ENCODE assay signal across 15 cellular contexts in the genomic region with DNA sequence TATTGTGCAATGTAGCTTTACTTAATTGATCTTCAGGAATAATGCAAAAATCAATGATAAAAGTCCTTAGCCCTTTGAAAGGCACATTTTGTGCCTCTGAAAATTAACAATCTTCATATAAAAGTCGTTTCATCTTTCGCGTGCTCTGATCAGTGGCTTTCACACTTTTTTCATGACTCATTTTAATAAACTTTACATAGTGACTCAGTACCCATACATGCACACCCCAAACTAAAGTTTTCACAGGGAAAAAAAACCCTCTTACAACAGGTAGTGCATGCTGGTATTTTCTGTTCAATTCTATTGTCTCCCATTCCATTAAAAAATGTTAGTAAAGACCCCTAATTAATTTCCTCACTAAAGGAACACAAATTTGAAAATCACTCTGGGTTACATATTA. TPM values are rescaled to one million over a fixed set of nuclear protein-coding genes. Genes with fewer than 3 reads are reported as not detected.
A peak's percentile ranks its signal among the peaks of the same experiment; 100 is the strongest.
DNase-seq lines count a peak whose midpoint lies in the region; ATAC-seq, FAIRE-seq and TF ChIP-seq lines count a peak whose summit lies in the region.
"Had no signal": no experiment of that assay in that cellular context is flagged by ENCODE, and none has a peak within 500 bp of the region (broad histone marks: within the 10 kb centered on the region; RNA-seq: fewer than 3 reads in every experiment).

No MANE protein-coding gene starts in this region.

- H3K79me2 ChIP-seq in ACC112 (ENCODE audit: control insufficient read depth, insufficient read depth, low read length, unreplicated experiment) (no peaks in the 10 kb centered on the region), GM23248 (ENCODE audit: insufficient read depth) (no peaks in the 10 kb centered on the region), astrocyte (ENCODE audit: insufficient read depth, low read length) (no peaks in the 10 kb centered on the region), hepatocyte (no peaks in the 10 kb centered on the region)

- no peaks in the 10 kb centered on the region for H4K20me1 ChIP-seq in GM23248 (ENCODE audit: insufficient read depth)
- H4K20me1 ChIP-seq in astrocyte (ENCODE audit: insufficient read depth, low read length): no peaks in the 10 kb centered on the region
- H4K20me1 ChIP-seq in hepatocyte (ENCODE audit: insufficient read depth, poor library complexity, severe bottlenecking): no peaks in the 10 kb centered on the region
- H4K20me1 ChIP-seq: BLaER1 treated with 17β-estradiol and CSF1 and Interleukin-3, amounts not matched to agents 10 nM and 100 nM had no signal

- in situ Hi-C loops in GM23248 (cut with MboI): no loop called here

- H3K4me2 ChIP-seq in GM23248 (ENCODE audit: unreplicated experiment) (peak overlapping the region; percentile 10), astrocyte (ENCODE audit: low read length) (peak overlapping the region; percentile 75), hepatocyte (peak overlapping the region; percentile 62)
- H3K4me2 ChIP-seq: BLaER1 treated with 17β-estradiol and CSF1 and Interleukin-3, amounts not matched to agents 10 nM and 100 nM; KMS-11 had no signal

- H3K4me3 ChIP-seq in ACC112 (ENCODE audit: low read depth, low read length) (no peak overlapping the region), GM23248 (no peak overlapping the region), astrocyte (ENCODE audit: insufficient read depth, low read depth, low read length) (no peak overlapping the region), hepatocyte (no peak overlapping the region)
- H3K4me3 ChIP-seq: BLaER1 treated with 17β-estradiol and CSF1 and Interleukin-3, amounts not matched to agents 10 nM and 100 nM had no signal

- H3K27ac ChIP-seq in ACC112 (ENCODE audit: low read depth, low read length) (peak overlapping the region; percentile 21; the same call in 1 of the 2 replicates), GM23248 (no peak overlapping the region; the same call in 1 of the 2 replicates), astrocyte (ENCODE audit: low read depth, low read length) (peak overlapping the region; percentile 59), hepatocyte (no peak overlapping the region)
- H3K27ac ChIP-seq: BLaER1 treated with 17β-estradiol and CSF1 and Interleukin-3, amounts not matched to agents 10 nM and 100 nM; KMS-11 had no signal

- no peak overlapping the region for H3K9ac ChIP-seq in GM23248
- peak overlapping the region; percentile 26 for H3K9ac ChIP-seq in astrocyte (ENCODE audit: low read length)
- H3K9ac ChIP-seq: BLaER1 treated with 17β-estradiol and CSF1 and Interleukin-3, amounts not matched to agents 10 nM and 100 nM; KMS-11 had no signal

- H3K4me1 Mint-ChIP-seq in astrocyte (ENCODE audit: low read depth, unreplicated experiment): peaks cover 5% of the 10 kb centered on the region

- H3F3A ChIP-seq in GM23248 (ENCODE audit: insufficient read depth): peaks cover 4% of the 10 kb centered on the region; the same call in 1 of the 2 replicates

- H3K27ac Mint-ChIP-seq in astrocyte (ENCODE audit: unreplicated experiment): no peak overlapping the region

- DNase-seq in GM23248 (peak; percentile 55), astrocyte (ENCODE audit: low read depth) (peak; percentile 55), hepatocyte (ENCODE audit: low spot score) (no peak), NCI-H2081 (lab: John Stamatoyannopoulos, UW) (no peak), cerebellar nuclear complex (lab: John Stamatoyannopoulos, UW) (no peak)
- DNase-seq: activated CD8-positive, alpha-beta memory T cell treated with anti-CD3 and anti-CD28 coated beads, Interleukin-2, amount 50 U/mL, for 48 hours; amniotic stem cell; NCI-H187 treated with DMSO at 0.1 percent for 48 hours; retina; stimulated activated CD4-positive, alpha-beta T cell treated with anti-CD3 and anti-CD28 coated beads, Interleukin-2, amount 100 ng/mL, for 24 hours had no signal

- H3K27me3 ChIP-seq in ACC112 (ENCODE audit: insufficient read depth, low read length): no peaks in the 10 kb centered on the region
- H3K27me3 ChIP-seq in GM23248 (replicated peaks; ENCODE audit: insufficient read depth): no peaks in the 10 kb centered on the region
- no peaks in the 10 kb centered on the region for H3K27me3 ChIP-seq in astrocyte (ENCODE audit: insufficient read depth, low read length)
- H3K27me3 ChIP-seq in hepatocyte: no peaks in the 10 kb centered on the region
- H3K27me3 ChIP-seq: BLaER1 treated with 17β-estradiol and CSF1 and Interleukin-3, amounts not matched to agents 10 nM and 100 nM had no signal

- ATAC-seq in GM18520 (IDR thresholded peaks at IDR 0.05; ENCODE audit: unreplicated experiment) (no peak), HG03280 (IDR thresholded peaks at IDR 0.05; ENCODE audit: unreplicated experiment) (no peak)

- H3K27me3 Mint-ChIP-seq in astrocyte (ENCODE audit: low read depth, unreplicated experiment): no peaks in the 10 kb centered on the region

- H3K36me3 ChIP-seq in ACC112 (ENCODE audit: insufficient read depth, low read length) (0 out of 2 replicates have a peak, but pooled peaks cover 3% of the 10 kb centered on the region), GM23248 (ENCODE audit: low read depth) (no peaks in the 10 kb centered on the region), astrocyte (ENCODE audit: insufficient read depth, low read length) (no peaks in the 10 kb centered on the region), hepatocyte (replicated peaks; ENCODE audit: insufficient read depth, low read depth) (no peaks in the 10 kb centered on the region)

- H3K4me1 ChIP-seq in ACC112 (ENCODE audit: control insufficient read depth, insufficient read depth, low read length, unreplicated experiment) (peaks cover 25% of the 10 kb centered on the region), GM23248 (ENCODE audit: insufficient read depth) (peaks cover 38% of the 10 kb centered on the region), astrocyte (ENCODE audit: insufficient read depth, low read length) (peaks cover 35% of the 10 kb centered on the region), hepatocyte (ENCODE audit: insufficient read depth) (no peaks in the 10 kb centered on the region)

- H3K36me3 Mint-ChIP-seq in astrocyte (ENCODE audit: low read depth, unreplicated experiment): peaks cover 4% of the 10 kb centered on the region

- 30 to 45% methylated on average over 3 of the region's 3 CpGs for WGBS in GM23248 (ENCODE audit: low coverage in 1 of 2, low lambda C conversion rate in 2 of 2, missing lambda C conversion rate in 2 of 2), 2 experiments
- 60% methylated on average over 3 of the region's 3 CpGs for WGBS in hepatocyte (ENCODE audit: low lambda C conversion rate, missing lambda C conversion rate)

- TF ChIP-seq CTCF in astrocyte (IDR thresholded peaks at IDR 0.05; ENCODE audit: insufficient read depth, low read depth, low read length) (no peak), hepatocyte (IDR thresholded peaks at IDR 0.05; ENCODE audit: poor library complexity) (no peak)

- H3K9me2 ChIP-seq in GM23248 (ENCODE audit: insufficient read depth) (no peaks in the 10 kb centered on the region), hepatocyte (replicated peaks; ENCODE audit: insufficient read depth) (no peaks in the 10 kb centered on the region)

- FAIRE-seq in astrocyte (lab: Jason Lieb, UNC): peak; percentile 43

- no peak overlapping the region for H2AFZ ChIP-seq in ACC112 (ENCODE audit: low read length, unreplicated experiment)
- no peak overlapping the region for H2AFZ ChIP-seq in GM23248
- H2AFZ ChIP-seq in astrocyte (ENCODE audit: low read depth, low read length): no peak overlapping the region
- H2AFZ ChIP-seq in hepatocyte: no peak overlapping the region

- no peak overlapping the region for H3K4me3 Mint-ChIP-seq in astrocyte (ENCODE audit: unreplicated experiment)

- no peaks in the 10 kb centered on the region for H3K9me3 Mint-ChIP-seq in astrocyte (ENCODE audit: unreplicated experiment)

- H3K9me3 ChIP-seq in GM23248 (ENCODE audit: low read depth) (no peaks in the 10 kb centered on the region), astrocyte (ENCODE audit: insufficient read depth, low read depth, low read length) (no peaks in the 10 kb centered on the region), hepatocyte (ENCODE audit: low read depth) (no peaks in the 10 kb centered on the region)

RNA-seq across cellular contexts. Expression of gene RWDD4, which starts 21.5 kb away (rescaled TPM):
- total RNA-seq in GM23248 (2014; rRNA removed; shearing (Covaris generic)): 31.0 and 41.6 TPM in 2 replicates
- polyA plus RNA-seq in GM23248 (2016; fragmentation: Nextera tagmentation; extraction: Ambion mirVana) (38.0 and 40.8 TPM in 2 replicates), hepatocyte (20.6 and 24.9 TPM in 2 replicates)
- total RNA-seq in astrocyte (19.2 and 19.4 TPM in 2 replicates), hepatocyte (30.3 TPM in 2 replicates)

RNA-seq across cellular contexts. Expression of gene TRAPPC11, which starts 21.6 kb away (rescaled TPM):
- total RNA-seq in GM23248 (2014; rRNA removed; shearing (Covaris generic)): 33.9 and 50.5 TPM in 2 replicates
- polyA plus RNA-seq in GM23248 (2016; fragmentation: Nextera tagmentation; extraction: Ambion mirVana) (17.2 and 18.0 TPM in 2 replicates), hepatocyte (13.8 and 14.7 TPM in 2 replicates)
- total RNA-seq in astrocyte (26.3 and 26.5 TPM in 2 replicates), hepatocyte (29.0 and 42.5 TPM in 2 replicates)

Comparison
In these comparisons a context has a peak if more than half of its experiments do, and no peak if none do; other contexts are left out.
1. H3K27ac ChIP-seq: peak in ACC112 (single experiment) and astrocyte (single experiment); none in GM23248 (single experiment) and hepatocyte (single experiment).
2. DNase-seq: peak in GM23248 (single experiment) and astrocyte (single experiment); none in hepatocyte (single experiment), NCI-H2081 (0 of 2) and cerebellar nuclear complex (0 of 2).
3. H3K4me2 ChIP-seq: peak in every context shown above with its lines; median percentile 75 in astrocyte; 62 in hepatocyte; 10 in GM23248.